Comparison of ENCODE assay signal across 19 cellular contexts in genomic region chr22:42127606-42128005, GRCh38. TPM values are rescaled to one million over a fixed set of nuclear protein-coding genes. Genes with fewer than 3 reads are reported as not detected.
DNase-seq lines count a peak whose midpoint lies in the region; ATAC-seq, FAIRE-seq and TF ChIP-seq lines count a peak whose summit lies in the region.
"Had no signal": no experiment of that assay in that cellular context is flagged by ENCODE, and none has a peak within 500 bp of the region (broad histone marks: within the 10 kb centered on the region; RNA-seq: fewer than 3 reads in every experiment).

No MANE protein-coding gene starts in this region.

- no peaks in the 10 kb centered on the region for H3K36me3 ChIP-seq in bronchial epithelial cell (ENCODE audit: control insufficient read depth, insufficient read depth, low read length)
- no peaks in the 10 kb centered on the region for H3K36me3 ChIP-seq in kidney (ENCODE audit: control insufficient read depth in 1 of 2, insufficient read depth in 2 of 2, low read length in 2 of 2)
- no peaks in the 10 kb centered on the region for H3K36me3 ChIP-seq in ovary

- no peak overlapping the region for H3K4me3 Mint-ChIP-seq in stimulated activated effector memory CD8-positive, alpha-beta T cell treated with anti-CD3 and anti-CD28 coated beads, Interleukin-12 subunit alpha, Interleukin-12 subunit beta, amount 100 ng/mL, for 72 hours
- H3K4me3 Mint-ChIP-seq: CD4-positive, alpha-beta memory T cell had no signal

- H3K9me3 ChIP-seq in kidney (ENCODE audit: control insufficient read depth in 1 of 2, low read length in 2 of 2) (no peaks in the 10 kb centered on the region), ovary (no peaks in the 10 kb centered on the region)

- H3K27me3 ChIP-seq in bronchial epithelial cell (ENCODE audit: control insufficient read depth, insufficient read depth, low read length) (no peaks in the 10 kb centered on the region), ovary (no peaks in the 10 kb centered on the region)

- no peak overlapping the region for H3K4me3 ChIP-seq in bronchial epithelial cell (ENCODE audit: low read depth, low read length)
- H3K4me3 ChIP-seq in kidney (ENCODE audit: low read length in 2 of 2), result no peak overlapping the region
- no peak overlapping the region for H3K4me3 ChIP-seq in ovary

- DNase-seq in bronchial epithelial cell (ENCODE audit: low read depth), result no peak
- DNase-seq in kidney, result peak; percentile 69
- no peak for DNase-seq in stimulated activated effector memory CD8-positive, alpha-beta T cell treated with anti-CD3 and anti-CD28 coated beads, Interleukin-12 subunit alpha, Interleukin-12 subunit beta, amount 100 ng/mL, for 72 hours (ENCODE audit: low spot score in 2 of 2)
- DNase-seq in ovary, result no peak
- no peak for DNase-seq in putamen (ENCODE audit: low spot score)
- DNase-seq: C1 segment of cervical spinal cord; Calu3; CD4-positive, alpha-beta memory T cell; COR-L47; DMS53; DMS79 treated with DMSO at 0.1 percent for 48 hours; GF-D8; GOT3; HCEC 1CT had no signal

- 81 to 88% (median 87%) methylated on average over 15 to 16 of the region's 16 CpGs for WGBS in ovary, 3 donors

- H3K4me1 ChIP-seq in kidney (ENCODE audit: control insufficient read depth in 1 of 2, insufficient read depth in 1 of 2, low read depth in 1 of 2, low read length in 2 of 2), result no peaks in the 10 kb centered on the region
- no peaks in the 10 kb centered on the region for H3K4me1 ChIP-seq in ovary (ENCODE audit: insufficient read depth)

- H3K27ac ChIP-seq in kidney (ENCODE audit: low read depth in 2 of 2, low read length in 2 of 2) (no peak overlapping the region), ovary (no peak overlapping the region)

- ATAC-seq in stimulated activated effector memory CD8-positive, alpha-beta T cell treated with anti-CD3 and anti-CD28 coated beads, Interleukin-12 subunit alpha, Interleukin-12 subunit beta, amount 100 ng/mL, for 72 hours, result no peak
- ATAC-seq in HG03469 (IDR thresholded peaks at IDR 0.05; ENCODE audit: unreplicated experiment), result no peak

- TF ChIP-seq EP300 in ovary (IDR thresholded peaks at IDR 0.05), result no peak

- TF ChIP-seq CTCF in bronchial epithelial cell (IDR thresholded peaks at IDR 0.05; ENCODE audit: insufficient read depth, low read length, severe bottlenecking), result no peak
- TF ChIP-seq CTCF in kidney (IDR thresholded peaks at IDR 0.05; ENCODE audit: borderline replicate concordance, extremely low read depth, insufficient read depth), result no peak
- TF ChIP-seq CTCF in ovary (IDR thresholded peaks at IDR 0.05), result no peak

- FAIRE-seq in bronchial epithelial cell (lab: Jason Lieb, UNC) (peak; percentile 76), kidney (lab: Jason Lieb, UNC) (no peak)
- FAIRE-seq: GM12891, GM18507, H54 had no signal

- no peaks in the 10 kb centered on the region for H3K9me3 Mint-ChIP-seq in stimulated activated effector memory CD8-positive, alpha-beta T cell treated with anti-CD3 and anti-CD28 coated beads, Interleukin-12 subunit alpha, Interleukin-12 subunit beta, amount 100 ng/mL, for 72 hours
- H3K9me3 Mint-ChIP-seq: CD4-positive, alpha-beta memory T cell had no signal

- intact Hi-C loops in kidney (cut with DNase I) (no loop called here), ovary (cut with DNase I) (no loop called here)

- H3K27ac Mint-ChIP-seq in stimulated activated effector memory CD8-positive, alpha-beta T cell treated with anti-CD3 and anti-CD28 coated beads, Interleukin-12 subunit alpha, Interleukin-12 subunit beta, amount 100 ng/mL, for 72 hours, result peak overlapping the region; percentile 85

- no peak for TF ChIP-seq POLR2A in ovary (IDR thresholded peaks at IDR 0.05)

- H3K36me3 Mint-ChIP-seq in stimulated activated effector memory CD8-positive, alpha-beta T cell treated with anti-CD3 and anti-CD28 coated beads, Interleukin-12 subunit alpha, Interleukin-12 subunit beta, amount 100 ng/mL, for 72 hours, result no peaks in the 10 kb centered on the region

- H3K4me1 Mint-ChIP-seq in stimulated activated effector memory CD8-positive, alpha-beta T cell treated with anti-CD3 and anti-CD28 coated beads, Interleukin-12 subunit alpha, Interleukin-12 subunit beta, amount 100 ng/mL, for 72 hours, result no peaks in the 10 kb centered on the region

- H3K9ac ChIP-seq in kidney (ENCODE audit: low read length in 2 of 2), result no peak overlapping the region

RNA-seq across cellular contexts. Expression of gene CYP2D6, which starts 3.0 kb away (rescaled TPM):
- total RNA-seq in bronchial epithelial cell (0.53 and 0.64 TPM in 2 replicates), kidney (3.2 TPM), ovary (1 to 10 TPM in 4 of 7 donors, under 1 TPM in 3; 0.73 to 2.0 (median 1.2) TPM)
- polyA plus RNA-seq in kidney (ENCODE audit: insufficient read depth, low read depth, low replicate concordance) (0.39 TPM), ovary (under 1 TPM; 0.28 to 0.30 TPM)

RNA-seq across cellular contexts. Expression of gene NDUFA6, which starts 37.0 kb away (rescaled TPM):
- total RNA-seq in bronchial epithelial cell, result 64.8 and 68.0 TPM in 2 replicates
- 69.0 TPM for total RNA-seq in kidney
- 317 TPM for polyA plus RNA-seq in kidney (ENCODE audit: insufficient read depth, low read depth, low replicate concordance)
- 10 to 100 TPM; 28.3 to 49.2 (median 43.4) TPM for total RNA-seq in ovary
- 10 to 100 TPM; 48.7 to 82.8 TPM for polyA plus RNA-seq in ovary

RNA-seq across cellular contexts. Expression of gene SMDT1, which starts 48.1 kb away (rescaled TPM):
- total RNA-seq in bronchial epithelial cell (5.5 and 14.8 TPM in 2 replicates), kidney (113 TPM), ovary (100 to 1,000 TPM in 4 of 7 donors, 10 to 100 TPM in 3; 26.3 to 287 (median 130) TPM)
- polyA plus RNA-seq in kidney (ENCODE audit: insufficient read depth, low read depth, low replicate concordance) (264 TPM), ovary (100 to 1,000 TPM; 112 to 211 TPM)

RNA-seq across cellular contexts. Expression of gene PHETA2, which starts 53.6 kb away (rescaled TPM):
- total RNA-seq in bronchial epithelial cell (2.4 and 3.4 TPM in 2 replicates), kidney (10.4 TPM), ovary (10 to 100 TPM in 1 of 7 donors, 1 to 10 TPM in 6; 3.4 to 10.2 (median 7.3) TPM)
- polyA plus RNA-seq in kidney (ENCODE audit: insufficient read depth, low read depth, low replicate concordance) (6.3 TPM), ovary (1 to 10 TPM; 8.5 to 8.8 TPM)
- total RNA-seq: G401 had no signal

RNA-seq across cellular contexts. Expression of gene NAGA, which starts 57.0 kb away (rescaled TPM):
- 18.7 and 26.0 TPM in 2 replicates for total RNA-seq in bronchial epithelial cell
- 29.8 TPM for total RNA-seq in kidney
- 27.0 TPM for polyA plus RNA-seq in kidney (ENCODE audit: insufficient read depth, low read depth, low replicate concordance)
- 10 to 100 TPM; 18.7 to 34.3 (median 20.3) TPM for total RNA-seq in ovary
- polyA plus RNA-seq in ovary, result 10 to 100 TPM; 17.6 to 18.1 TPM
